12 cellular contexts compared by ENCODE assay signal in the genomic region with DNA sequence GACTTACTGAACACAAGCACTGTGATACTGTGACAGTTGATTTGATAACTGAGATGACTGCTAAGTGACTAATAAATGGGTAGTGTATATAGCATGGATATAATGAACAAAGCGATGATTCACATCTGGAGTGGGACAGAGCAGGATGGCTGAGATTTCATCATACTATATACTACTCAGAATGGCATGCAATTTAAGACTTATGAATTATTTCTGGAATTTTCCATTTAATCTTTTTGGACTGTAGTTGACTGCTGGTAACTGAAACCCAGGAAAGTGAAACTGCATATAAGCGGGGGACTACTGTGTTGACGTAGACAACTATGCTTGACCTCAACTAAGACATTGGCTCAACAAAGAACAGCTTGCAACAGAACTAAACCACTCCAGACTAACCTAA. TPM values are rescaled to one million over a fixed set of nuclear protein-coding genes. Genes with fewer than 3 reads are reported as not detected.
DNase-seq lines count a peak whose midpoint lies in the region; ATAC-seq and TF ChIP-seq lines count a peak whose summit lies in the region.
"Had no signal": no experiment of that assay in that cellular context is flagged by ENCODE, and none has a peak within 500 bp of the region (broad histone marks: within the 10 kb centered on the region; RNA-seq: fewer than 3 reads in every experiment).

No MANE protein-coding gene starts in this region.

- H3K27ac ChIP-seq in mammary epithelial cell (ENCODE audit: insufficient read depth, low read depth, low read length) = peak overlapping the region; percentile 66
- H3K27ac ChIP-seq in CD4-positive, alpha-beta T cell (ENCODE audit: low read depth, low read length) = no peak overlapping the region
- H3K27ac ChIP-seq: cardiac muscle cell had no signal

- H4K20me1 ChIP-seq in mammary epithelial cell (ENCODE audit: insufficient read depth, low read length) = no peaks in the 10 kb centered on the region

- H3K27me3 Mint-ChIP-seq in CD4-positive, alpha-beta T cell = no peaks in the 10 kb centered on the region

- dilution Hi-C loops in mammary epithelial cell (cut with HindIII; ENCODE audit: low sequenced_read_pairs) = no loop called here

- TF ChIP-seq CTCF in mammary epithelial cell (conservative IDR thresholded peaks at IDR 0.05 in 1 of 2, IDR thresholded peaks at IDR 0.05 in 1 of 2; ENCODE audit: extremely low read depth in 1 of 2, insufficient read depth in 1 of 2, low read depth in 1 of 2, low read length in 2 of 2) = no peak
- no peak for TF ChIP-seq CTCF in CD4-positive, alpha-beta T cell (IDR thresholded peaks at IDR 0.05)

- POLR2A ChIA-PET in CD4-positive, alpha-beta T cell (lab: Charles Lee) = interaction anchor here (2.4 kb wide), 1 partner anchor 20 kb away, joined by 10 read pairs; a partner anchor contains a TSS

- CTCF ChIA-PET in mammary epithelial cell (lab: Charles Lee; ENCODE audit: low non-redundant PET) = no interaction called here
- CTCF ChIA-PET in CD4-positive, alpha-beta T cell (lab: Charles Lee) = no interaction called here

- H3K4me1 Mint-ChIP-seq in CD4-positive, alpha-beta T cell (ENCODE audit: low read depth) = no peaks in the 10 kb centered on the region

- peaks cover 13% of the 10 kb centered on the region for H3K4me1 ChIP-seq in mammary epithelial cell (ENCODE audit: insufficient read depth, low read length)

- H3K4me3 ChIP-seq in mammary epithelial cell (replicated peaks in 1 of 3; ENCODE audit: insufficient read depth in 1 of 3, low read depth in 2 of 3, low read length in 3 of 3) = no peak overlapping the region
- H3K4me3 ChIP-seq: cardiac muscle cell had no signal

- no TSS peak for BruUV-seq in mammary epithelial cell (replicated peaks; lab: Mats Ljungman, UMichigan)

- intact Hi-C loops in mammary epithelial cell (cut with micrococcal nuclease) = loop anchor here (5.0 kb wide), 1 partner anchor 96 kb away; a partner anchor contains a TSS
- intact Hi-C loops in CD4-positive, alpha-beta T cell (cut with DNase I, micrococcal nuclease) = no loop called here

- peak overlapping the region; percentile 60 for H2AFZ ChIP-seq in mammary epithelial cell (ENCODE audit: low read depth, low read length)

- H3K36me3 ChIP-seq in mammary epithelial cell (ENCODE audit: insufficient read depth, low read length) = no peaks in the 10 kb centered on the region
- H3K36me3 ChIP-seq: cardiac muscle cell had no signal

- no peak overlapping the region for H3K9ac ChIP-seq in mammary epithelial cell (ENCODE audit: insufficient read depth, low read length)

- H3K4me2 ChIP-seq in mammary epithelial cell (ENCODE audit: insufficient read depth, low read depth, low read length) = peak overlapping the region; percentile 25

- no peaks in the 10 kb centered on the region for H3K9me3 Mint-ChIP-seq in CD4-positive, alpha-beta T cell

- H3K79me2 ChIP-seq in mammary epithelial cell (ENCODE audit: insufficient read depth, low read length) = no peaks in the 10 kb centered on the region

- peak; percentile 92 for DNase-seq in EL
- peak; percentile 36 for DNase-seq in MV-4-11 (lab: John Stamatoyannopoulos, UW)
- DNase-seq in mammary epithelial cell = peak; percentile 93
- peak; percentile 98 for DNase-seq in non-pigmented ciliary epithelial cell (ENCODE audit: low read depth)
- no peak for DNase-seq in NCI-H1092 treated with DMSO at 0.1 percent for 48 hours (lab: John Stamatoyannopoulos, UW)
- no peak for DNase-seq in NAMALWA (ENCODE audit: low spot score)
- DNase-seq in CD4-positive, alpha-beta T cell = no peak
- DNase-seq: activated CD4-positive, alpha-beta T cell treated with anti-CD3 and anti-CD28 coated beads for 4 hours; NCI-H1417; stimulated activated naive CD4-positive, alpha-beta T cell had no signal

- no peak overlapping the region for H3K27ac Mint-ChIP-seq in CD4-positive, alpha-beta T cell

- no peak for ATAC-seq in GM21447 (IDR thresholded peaks at IDR 0.05; ENCODE audit: unreplicated experiment)
- ATAC-seq in CD4-positive, alpha-beta T cell (ENCODE audit: poor library complexity) = no peak

- H3K36me3 Mint-ChIP-seq in CD4-positive, alpha-beta T cell (ENCODE audit: low read depth) = no peaks in the 10 kb centered on the region

- H3K4me3 Mint-ChIP-seq in CD4-positive, alpha-beta T cell = no peak overlapping the region

- 59% methylated on average over 3 of the region's 3 CpGs for WGBS in mammary epithelial cell (ENCODE audit: low coverage, missing lambda C conversion rate)

- no peaks in the 10 kb centered on the region for H3K27me3 ChIP-seq in mammary epithelial cell (ENCODE audit: insufficient read depth, low read length)
- no peaks in the 10 kb centered on the region for H3K27me3 ChIP-seq in CD4-positive, alpha-beta T cell (ENCODE audit: control insufficient read depth, insufficient read depth, low read length)
- H3K27me3 ChIP-seq: cardiac muscle cell had no signal

- in situ Hi-C loops in mammary epithelial cell (cut with MboI; ENCODE audit: low sequenced_read_pairs in 2 of 2) = no loop called here

- H3K9me3 ChIP-seq in mammary epithelial cell (replicated peaks; ENCODE audit: insufficient read depth, low read length) = no peaks in the 10 kb centered on the region
- H3K9me3 ChIP-seq in CD4-positive, alpha-beta T cell (ENCODE audit: control insufficient read depth, low read length) = no peaks in the 10 kb centered on the region

RNA-seq across cellular contexts. Expression of a gene that starts 20.0 kb away (rescaled TPM):
- total RNA-seq in mammary epithelial cell = 10 to 100 TPM; 26.3 to 66.5 TPM
- polyA plus RNA-seq in mammary epithelial cell = 22.4 TPM
- 25.2 TPM for polyA minus RNA-seq in mammary epithelial cell
- total RNA-seq in CD4-positive, alpha-beta T cell = 10 to 100 TPM; 65.2 to 73.0 TPM

RNA-seq across cellular contexts. Expression of a gene that starts 48.7 kb away (rescaled TPM):
- total RNA-seq in mammary epithelial cell = 10 to 100 TPM; 57.7 to 59.3 TPM
- polyA plus RNA-seq in mammary epithelial cell = 20.1 TPM
- 31.6 TPM for polyA minus RNA-seq in mammary epithelial cell
- total RNA-seq in CD4-positive, alpha-beta T cell = 10 to 100 TPM; 39.2 to 43.0 TPM

Comparison
In these comparisons a context has a peak if more than half of its experiments do, and no peak if none do; other contexts are left out.
1. DNase-seq: peak in EL (single experiment), MV-4-11 (single experiment), mammary epithelial cell (single experiment) and non-pigmented ciliary epithelial cell (single experiment); none in NCI-H1092 treated with DMSO at 0.1 percent for 48 hours (single experiment), NAMALWA (single experiment) and CD4-positive, alpha-beta T cell (0 of 10).